Comparison of ENCODE assay signal across 10 cellular contexts in genomic region chr1:66275601-66276023, GRCh38.
A peak's percentile ranks its signal among the peaks of the same experiment; 100 is the strongest.
DNase-seq lines count a peak whose midpoint lies in the region; ATAC-seq and TF ChIP-seq lines count a peak whose summit lies in the region.
"Had no signal": no experiment of that assay in that cellular context is flagged by ENCODE, and none has a peak within 500 bp of the region (broad histone marks: within the 10 kb centered on the region; RNA-seq: fewer than 3 reads in every experiment).

No MANE protein-coding gene starts in this region.

- H3K36me3 Mint-ChIP-seq in CD14-positive monocyte (no peaks in the 10 kb centered on the region), nephron progenitor cell (ENCODE audit: low read depth) (no peaks in the 10 kb centered on the region)

- TF ChIP-seq CTCF in CD14-positive monocyte (IDR thresholded peaks at IDR 0.05) (no peak), NB4 (IDR thresholded peaks at IDR 0.05; ENCODE audit: low read depth, low read length) (no peak), nephron progenitor cell (IDR thresholded peaks at IDR 0.05) (no peak)

- H3K4me1 Mint-ChIP-seq in CD14-positive monocyte (peaks cover 74% of the 10 kb centered on the region), nephron progenitor cell (peaks cover 36% of the 10 kb centered on the region)

- H3K27me3 Mint-ChIP-seq in CD14-positive monocyte (ENCODE audit: low read depth in 3 of 3): no peaks in the 10 kb centered on the region
- no peaks in the 10 kb centered on the region for H3K27me3 Mint-ChIP-seq in nephron progenitor cell (ENCODE audit: low read depth, poor library complexity)

- H3K4me3 ChIP-seq in NB4 (ENCODE audit: low read depth, low read length): no peak overlapping the region

- DNase-seq in CD14-positive monocyte (ENCODE audit: low spot score) (no peak), NB4 (ENCODE audit: low read depth) (peak; percentile 10), cerebellum (ENCODE audit: low spot score) (peak; percentile 7), nephron progenitor cell (no peak), NCI-H1930 (lab: John Stamatoyannopoulos, UW) (no peak), LoVo (ENCODE audit: low spot score) (no peak)
- DNase-seq: DMS79, NCI-H69 had no signal

- ATAC-seq in HG03460 (IDR thresholded peaks at IDR 0.05; ENCODE audit: unreplicated experiment): no peak
- no peak for ATAC-seq in GM21367 (IDR thresholded peaks at IDR 0.05; ENCODE audit: unreplicated experiment)

- intact Hi-C loops in CD14-positive monocyte (cut with micrococcal nuclease): no loop called here

- H3K27ac Mint-ChIP-seq in CD14-positive monocyte (peak overlapping the region; percentile 68 to 90 (median 82)), nephron progenitor cell (peak overlapping the region; percentile 34)

- H3K4me3 Mint-ChIP-seq in CD14-positive monocyte: peak overlapping the region; percentile 55 to 76
- H3K4me3 Mint-ChIP-seq in nephron progenitor cell: no peak overlapping the region

- TF ChIP-seq POLR2A in NB4 (IDR thresholded peaks at IDR 0.05; ENCODE audit: extremely low read depth, insufficient read length): no peak

- H3K9me3 Mint-ChIP-seq in CD14-positive monocyte (no peaks in the 10 kb centered on the region), nephron progenitor cell (no peaks in the 10 kb centered on the region)

Comparison
In these comparisons a context has a peak if more than half of its experiments do, and no peak if none do; other contexts are left out.
1. DNase-seq: peak in NB4 (single experiment) and cerebellum (single experiment); none in CD14-positive monocyte (single experiment), nephron progenitor cell (single experiment), NCI-H1930 (0 of 2) and LoVo (single experiment).